1 cellular context compared by ENCODE assay signal in the genomic region with DNA sequence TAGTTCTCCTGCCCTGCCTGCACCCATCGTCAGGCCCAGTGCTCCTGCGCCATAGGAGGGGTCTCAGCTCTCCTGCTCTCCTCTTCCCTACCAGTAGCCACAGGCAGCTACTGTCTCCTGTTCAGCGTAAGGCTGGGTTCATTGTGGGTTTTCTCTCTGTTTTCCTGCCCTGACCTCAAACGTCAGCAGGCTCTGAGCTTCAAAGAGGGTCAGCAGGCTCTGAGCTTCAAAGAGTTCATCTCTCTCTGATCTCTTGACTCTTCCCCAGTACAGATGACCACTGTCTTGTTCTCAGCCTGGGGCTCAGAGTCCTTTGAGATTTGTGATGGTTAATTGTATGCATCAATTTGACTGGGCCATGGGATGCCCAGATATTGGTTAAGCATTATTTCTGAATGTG.
TF ChIP-seq lines count a peak whose summit lies in the region.

No MANE protein-coding gene starts in this region.

TF ChIP-seq in HepG2, 621 proteins besides CTCF, POLR2A, EP300 and RAD21 (continued from another document and continues in another):
- TF ChIP-seq, protein P1, sequence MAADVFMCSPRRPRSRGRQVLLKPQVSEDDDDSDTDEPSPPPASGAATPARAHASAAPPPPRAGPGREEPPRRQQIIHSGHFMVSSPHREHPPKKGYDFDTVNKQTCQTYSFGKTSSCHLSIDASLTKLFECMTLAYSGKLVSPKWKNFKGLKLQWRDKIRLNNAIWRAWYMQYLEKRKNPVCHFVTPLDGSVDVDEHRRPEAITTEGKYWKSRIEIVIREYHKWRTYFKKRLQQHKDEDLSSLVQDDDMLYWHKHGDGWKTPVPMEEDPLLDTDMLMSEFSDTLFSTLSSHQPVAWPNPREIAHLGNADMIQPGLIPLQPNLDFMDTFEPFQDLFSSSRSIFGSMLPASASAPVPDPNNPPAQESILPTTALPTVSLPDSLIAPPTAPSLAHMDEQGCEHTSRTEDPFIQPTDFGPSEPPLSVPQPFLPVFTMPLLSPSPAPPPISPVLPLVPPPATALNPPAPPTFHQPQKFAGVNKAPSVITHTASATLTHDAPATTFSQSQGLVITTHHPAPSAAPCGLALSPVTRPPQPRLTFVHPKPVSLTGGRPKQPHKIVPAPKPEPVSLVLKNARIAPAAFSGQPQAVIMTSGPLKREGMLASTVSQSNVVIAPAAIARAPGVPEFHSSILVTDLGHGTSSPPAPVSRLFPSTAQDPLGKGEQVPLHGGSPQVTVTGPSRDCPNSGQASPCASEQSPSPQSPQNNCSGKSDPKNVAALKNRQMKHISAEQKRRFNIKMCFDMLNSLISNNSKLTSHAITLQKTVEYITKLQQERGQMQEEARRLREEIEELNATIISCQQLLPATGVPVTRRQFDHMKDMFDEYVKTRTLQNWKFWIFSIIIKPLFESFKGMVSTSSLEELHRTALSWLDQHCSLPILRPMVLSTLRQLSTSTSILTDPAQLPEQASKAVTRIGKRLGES (CRISPR knock-in tag; IDR thresholded peaks at IDR 0.05; ENCODE audit: borderline replicate concordance): no peak
- TF ChIP-seq, protein P2, sequence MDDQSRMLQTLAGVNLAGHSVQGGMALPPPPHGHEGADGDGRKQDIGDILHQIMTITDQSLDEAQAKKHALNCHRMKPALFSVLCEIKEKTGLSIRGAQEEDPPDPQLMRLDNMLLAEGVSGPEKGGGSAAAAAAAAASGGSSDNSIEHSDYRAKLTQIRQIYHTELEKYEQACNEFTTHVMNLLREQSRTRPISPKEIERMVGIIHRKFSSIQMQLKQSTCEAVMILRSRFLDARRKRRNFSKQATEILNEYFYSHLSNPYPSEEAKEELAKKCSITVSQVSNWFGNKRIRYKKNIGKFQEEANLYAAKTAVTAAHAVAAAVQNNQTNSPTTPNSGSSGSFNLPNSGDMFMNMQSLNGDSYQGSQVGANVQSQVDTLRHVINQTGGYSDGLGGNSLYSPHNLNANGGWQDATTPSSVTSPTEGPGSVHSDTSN (CRISPR knock-in tag; IDR thresholded peaks at IDR 0.05; ENCODE audit: borderline replicate concordance): no peak
- TF ChIP-seq FOXA3 (CRISPR knock-in tag; IDR thresholded peaks at IDR 0.05) (peak; percentile 76), ATF1 (CRISPR knock-in tag; IDR thresholded peaks at IDR 0.05) (peak; percentile 71), ZSCAN29 (CRISPR knock-in tag; conservative IDR thresholded peaks at IDR 0.05) (peak; percentile 65; the same call in 1 of the 2 replicates), PPARG (CRISPR knock-in tag; conservative IDR thresholded peaks at IDR 0.05) (peak; percentile 80), ZNF556 (CRISPR knock-in tag; IDR thresholded peaks at IDR 0.05; ENCODE audit: borderline replicate concordance) (peak; percentile 81), TOPORS (CRISPR knock-in tag; IDR thresholded peaks at IDR 0.05) (0 out of 2 replicates have a peak, but pooled peaks have one; percentile 25), TARDBP (CRISPR knock-in tag; IDR thresholded peaks at IDR 0.05) (peak; percentile 80; the same call in 1 of the 2 replicates), SAFB2 (CRISPR knock-in tag; IDR thresholded peaks at IDR 0.05; ENCODE audit: borderline replicate concordance, low read depth) (no peak), ZNF263 (CRISPR knock-in tag; IDR thresholded peaks at IDR 0.05) (peak; percentile 68; the same call in 1 of the 2 replicates), ERF (CRISPR knock-in tag; IDR thresholded peaks at IDR 0.05) (0 out of 2 replicates have a peak, but pooled peaks have one; percentile 61), ZNF615 (CRISPR knock-in tag; IDR thresholded peaks at IDR 0.05; ENCODE audit: borderline replicate concordance) (no peak), ZNF292 (CRISPR knock-in tag; IDR thresholded peaks at IDR 0.05; ENCODE audit: borderline replicate concordance, low read depth) (peak; percentile 92; the same call in 1 of the 2 replicates), HDAC1 (CRISPR knock-in tag; IDR thresholded peaks at IDR 0.05) (peak; percentile 80), ZSCAN20 (CRISPR knock-in tag; IDR thresholded peaks at IDR 0.05; ENCODE audit: borderline replicate concordance) (no peak), TBX3 (IDR thresholded peaks at IDR 0.05; ENCODE audit: borderline replicate concordance) (0 out of 2 replicates have a peak, but pooled peaks have one; percentile 24), HES4 (CRISPR knock-in tag; IDR thresholded peaks at IDR 0.05; ENCODE audit: borderline replicate concordance) (no peak), SCMH1 (CRISPR knock-in tag; IDR thresholded peaks at IDR 0.05; ENCODE audit: borderline replicate concordance) (no peak), HMG20B (CRISPR knock-in tag; conservative IDR thresholded peaks at IDR 0.05) (no peak), KDM2A (CRISPR knock-in tag; IDR thresholded peaks at IDR 0.05; ENCODE audit: borderline replicate concordance, low read depth) (peak; percentile 35; the same call in 1 of the 2 replicates), TCF7 (IDR thresholded peaks at IDR 0.05; ENCODE audit: low read depth) (peak; percentile 99), ZEB1 (IDR thresholded peaks at IDR 0.05; ENCODE audit: insufficient replicate concordance, low read depth) (no peak), CREM (IDR thresholded peaks at IDR 0.05) (peak; percentile 93), CREM (CRISPR knock-in tag; IDR thresholded peaks at IDR 0.05) (no peak), MIER3 (CRISPR knock-in tag; IDR thresholded peaks at IDR 0.05; ENCODE audit: borderline replicate concordance) (peak; percentile 37; the same call in 1 of the 2 replicates), GATA4 (IDR thresholded peaks at IDR 0.05; ENCODE audit: borderline replicate concordance, low read depth) (peak; percentile 59; the same call in 1 of the 2 replicates), FOXP1 (IDR thresholded peaks at IDR 0.05) (no peak), FOXP1 (CRISPR knock-in tag; IDR thresholded peaks at IDR 0.05) (peak; percentile 52), ZMYM2 (CRISPR knock-in tag; IDR thresholded peaks at IDR 0.05) (0 out of 2 replicates have a peak, but pooled peaks have one; percentile 42), HNF4A (CRISPR knock-in tag; IDR thresholded peaks at IDR 0.05) (peak; percentile 89), CEBPB (IDR thresholded peaks at IDR 0.05; ENCODE audit: borderline replicate concordance, low read depth, low read length) (no peak), NONO (IDR thresholded peaks at IDR 0.05) (no peak), NONO (CRISPR knock-in tag; conservative IDR thresholded peaks at IDR 0.05) (no peak), PRPF4 (IDR thresholded peaks at IDR 0.05; ENCODE audit: low read depth, low read length, poor library complexity, severe bottlenecking) (no peak), RBM39 (IDR thresholded peaks at IDR 0.05; ENCODE audit: low read depth, low read length, poor library complexity, severe bottlenecking) (no peak)
- TF ChIP-seq, protein P3, sequence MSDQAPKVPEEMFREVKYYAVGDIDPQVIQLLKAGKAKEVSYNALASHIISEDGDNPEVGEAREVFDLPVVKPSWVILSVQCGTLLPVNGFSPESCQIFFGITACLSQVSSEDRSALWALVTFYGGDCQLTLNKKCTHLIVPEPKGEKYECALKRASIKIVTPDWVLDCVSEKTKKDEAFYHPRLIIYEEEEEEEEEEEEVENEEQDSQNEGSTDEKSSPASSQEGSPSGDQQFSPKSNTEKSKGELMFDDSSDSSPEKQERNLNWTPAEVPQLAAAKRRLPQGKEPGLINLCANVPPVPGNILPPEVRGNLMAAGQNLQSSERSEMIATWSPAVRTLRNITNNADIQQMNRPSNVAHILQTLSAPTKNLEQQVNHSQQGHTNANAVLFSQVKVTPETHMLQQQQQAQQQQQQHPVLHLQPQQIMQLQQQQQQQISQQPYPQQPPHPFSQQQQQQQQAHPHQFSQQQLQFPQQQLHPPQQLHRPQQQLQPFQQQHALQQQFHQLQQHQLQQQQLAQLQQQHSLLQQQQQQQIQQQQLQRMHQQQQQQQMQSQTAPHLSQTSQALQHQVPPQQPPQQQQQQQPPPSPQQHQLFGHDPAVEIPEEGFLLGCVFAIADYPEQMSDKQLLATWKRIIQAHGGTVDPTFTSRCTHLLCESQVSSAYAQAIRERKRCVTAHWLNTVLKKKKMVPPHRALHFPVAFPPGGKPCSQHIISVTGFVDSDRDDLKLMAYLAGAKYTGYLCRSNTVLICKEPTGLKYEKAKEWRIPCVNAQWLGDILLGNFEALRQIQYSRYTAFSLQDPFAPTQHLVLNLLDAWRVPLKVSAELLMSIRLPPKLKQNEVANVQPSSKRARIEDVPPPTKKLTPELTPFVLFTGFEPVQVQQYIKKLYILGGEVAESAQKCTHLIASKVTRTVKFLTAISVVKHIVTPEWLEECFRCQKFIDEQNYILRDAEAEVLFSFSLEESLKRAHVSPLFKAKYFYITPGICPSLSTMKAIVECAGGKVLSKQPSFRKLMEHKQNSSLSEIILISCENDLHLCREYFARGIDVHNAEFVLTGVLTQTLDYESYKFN (CRISPR knock-in tag; conservative IDR thresholded peaks at IDR 0.05): peak; percentile 98
- TF ChIP-seq, protein P4, sequence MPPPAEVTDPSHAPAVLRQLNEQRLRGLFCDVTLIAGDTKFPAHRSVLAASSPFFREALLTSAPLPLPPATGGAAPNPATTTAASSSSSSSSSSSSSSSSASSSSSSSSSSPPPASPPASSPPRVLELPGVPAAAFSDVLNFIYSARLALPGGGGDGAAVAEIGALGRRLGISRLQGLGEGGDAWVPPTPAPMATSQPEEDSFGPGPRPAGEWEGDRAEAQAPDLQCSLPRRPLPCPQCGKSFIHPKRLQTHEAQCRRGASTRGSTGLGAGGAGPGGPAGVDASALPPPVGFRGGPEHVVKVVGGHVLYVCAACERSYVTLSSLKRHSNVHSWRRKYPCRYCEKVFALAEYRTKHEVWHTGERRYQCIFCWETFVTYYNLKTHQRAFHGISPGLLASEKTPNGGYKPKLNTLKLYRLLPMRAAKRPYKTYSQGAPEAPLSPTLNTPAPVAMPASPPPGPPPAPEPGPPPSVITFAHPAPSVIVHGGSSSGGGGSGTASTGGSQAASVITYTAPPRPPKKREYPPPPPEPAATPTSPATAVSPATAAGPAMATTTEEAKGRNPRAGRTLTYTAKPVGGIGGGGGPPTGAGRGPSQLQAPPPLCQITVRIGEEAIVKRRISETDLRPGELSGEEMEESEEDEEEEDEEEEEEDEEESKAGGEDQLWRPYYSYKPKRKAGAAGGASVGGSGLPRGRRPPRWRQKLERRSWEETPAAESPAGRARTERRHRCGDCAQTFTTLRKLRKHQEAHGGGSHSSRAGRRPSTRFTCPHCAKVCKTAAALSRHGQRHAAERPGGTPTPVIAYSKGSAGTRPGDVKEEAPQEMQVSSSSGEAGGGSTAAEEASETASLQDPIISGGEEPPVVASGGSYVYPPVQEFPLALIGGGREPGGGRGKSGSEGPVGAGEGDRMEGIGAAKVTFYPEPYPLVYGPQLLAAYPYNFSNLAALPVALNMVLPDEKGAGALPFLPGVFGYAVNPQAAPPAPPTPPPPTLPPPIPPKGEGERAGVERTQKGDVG (CRISPR knock-in tag; IDR thresholded peaks at IDR 0.05; ENCODE audit: borderline replicate concordance): peak; percentile 64; the same call in 1 of the 2 replicates
- TF ChIP-seq, protein P5, sequence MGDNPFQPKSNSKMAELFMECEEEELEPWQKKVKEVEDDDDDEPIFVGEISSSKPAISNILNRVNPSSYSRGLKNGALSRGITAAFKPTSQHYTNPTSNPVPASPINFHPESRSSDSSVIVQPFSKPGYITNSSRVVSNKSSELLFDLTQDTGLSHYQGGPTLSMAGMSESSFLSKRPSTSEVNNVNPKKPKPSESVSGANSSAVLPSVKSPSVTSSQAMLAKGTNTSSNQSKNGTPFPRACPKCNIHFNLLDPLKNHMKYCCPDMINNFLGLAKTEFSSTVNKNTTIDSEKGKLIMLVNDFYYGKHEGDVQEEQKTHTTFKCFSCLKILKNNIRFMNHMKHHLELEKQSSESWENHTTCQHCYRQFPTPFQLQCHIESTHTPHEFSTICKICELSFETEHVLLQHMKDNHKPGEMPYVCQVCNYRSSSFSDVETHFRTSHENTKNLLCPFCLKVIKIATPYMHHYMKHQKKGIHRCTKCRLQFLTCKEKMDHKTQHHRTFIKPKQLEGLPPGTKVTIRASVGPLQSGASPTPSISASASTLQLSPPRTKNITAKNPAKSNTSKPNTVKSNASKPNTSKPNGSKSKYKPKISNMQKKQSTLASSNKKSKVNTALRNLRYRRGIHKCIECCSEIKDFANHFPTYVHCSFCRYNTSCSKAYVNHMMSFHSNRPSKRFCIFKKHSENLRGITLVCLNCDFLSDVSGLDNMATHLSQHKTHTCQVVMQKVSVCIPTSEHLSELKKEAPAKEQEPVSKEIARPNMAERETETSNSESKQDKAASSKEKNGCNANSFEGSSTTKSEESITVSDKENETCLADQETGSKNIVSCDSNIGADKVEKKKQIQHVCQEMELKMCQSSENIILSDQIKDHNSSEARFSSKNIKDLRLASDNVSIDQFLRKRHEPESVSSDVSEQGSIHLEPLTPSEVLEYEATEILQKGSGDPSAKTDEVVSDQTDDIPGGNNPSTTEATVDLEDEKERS (CRISPR knock-in tag; IDR thresholded peaks at IDR 0.05): peak; percentile 50; the same call in 1 of the 2 replicates
- TF ChIP-seq, protein P6, sequence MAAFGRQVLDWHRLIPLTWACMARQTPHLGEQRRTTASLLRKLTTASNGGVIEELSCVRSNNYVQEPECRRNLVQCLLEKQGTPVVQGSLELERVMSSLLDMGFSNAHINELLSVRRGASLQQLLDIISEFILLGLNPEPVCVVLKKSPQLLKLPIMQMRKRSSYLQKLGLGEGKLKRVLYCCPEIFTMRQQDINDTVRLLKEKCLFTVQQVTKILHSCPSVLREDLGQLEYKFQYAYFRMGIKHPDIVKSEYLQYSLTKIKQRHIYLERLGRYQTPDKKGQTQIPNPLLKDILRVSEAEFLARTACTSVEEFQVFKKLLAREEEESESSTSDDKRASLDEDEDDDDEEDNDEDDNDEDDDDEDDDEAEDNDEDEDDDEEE (CRISPR knock-in tag; IDR thresholded peaks at IDR 0.05): no peak
- TF ChIP-seq, protein P7, sequence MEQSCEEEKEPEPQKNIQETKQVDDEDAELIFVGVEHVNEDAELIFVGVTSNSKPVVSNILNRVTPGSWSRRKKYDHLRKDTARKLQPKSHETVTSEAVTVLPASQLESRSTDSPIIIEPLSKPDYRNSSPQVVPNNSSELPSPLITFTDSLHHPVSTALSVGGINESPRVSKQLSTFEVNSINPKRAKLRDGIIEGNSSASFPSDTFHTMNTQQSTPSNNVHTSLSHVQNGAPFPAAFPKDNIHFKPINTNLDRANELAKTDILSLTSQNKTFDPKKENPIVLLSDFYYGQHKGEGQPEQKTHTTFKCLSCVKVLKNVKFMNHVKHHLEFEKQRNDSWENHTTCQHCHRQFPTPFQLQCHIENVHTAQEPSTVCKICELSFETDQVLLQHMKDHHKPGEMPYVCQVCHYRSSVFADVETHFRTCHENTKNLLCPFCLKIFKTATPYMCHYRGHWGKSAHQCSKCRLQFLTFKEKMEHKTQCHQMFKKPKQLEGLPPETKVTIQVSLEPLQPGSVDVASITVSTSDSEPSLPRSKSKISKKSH (CRISPR knock-in tag; IDR thresholded peaks at IDR 0.05; ENCODE audit: borderline replicate concordance): no peak
- TF ChIP-seq, protein P8, sequence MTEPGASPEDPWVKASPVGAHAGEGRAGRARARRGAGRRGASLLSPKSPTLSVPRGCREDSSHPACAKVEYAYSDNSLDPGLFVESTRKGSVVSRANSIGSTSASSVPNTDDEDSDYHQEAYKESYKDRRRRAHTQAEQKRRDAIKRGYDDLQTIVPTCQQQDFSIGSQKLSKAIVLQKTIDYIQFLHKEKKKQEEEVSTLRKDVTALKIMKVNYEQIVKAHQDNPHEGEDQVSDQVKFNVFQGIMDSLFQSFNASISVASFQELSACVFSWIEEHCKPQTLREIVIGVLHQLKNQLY (CRISPR knock-in tag; IDR thresholded peaks at IDR 0.05): peak; percentile 84
